In genomic region chr17:83124871-83125514, GRCh38 we compare ENCODE assay signal across 13 cellular contexts. TPM values are rescaled to one million over a fixed set of nuclear protein-coding genes. Genes with fewer than 3 reads are reported as not detected.
DNase-seq lines count a peak whose midpoint lies in the region; ATAC-seq, FAIRE-seq and TF ChIP-seq lines count a peak whose summit lies in the region.
"Had no signal": no experiment of that assay in that cellular context is flagged by ENCODE, and none has a peak within 500 bp of the region (broad histone marks: within the 10 kb centered on the region; RNA-seq: fewer than 3 reads in every experiment).

No MANE protein-coding gene starts in this region.

- H3K27ac ChIP-seq in osteoblast (ENCODE audit: low read depth, low read length) = no peak overlapping the region

- no peaks in the 10 kb centered on the region for H3K79me2 ChIP-seq in osteoblast (ENCODE audit: insufficient read depth, low read length)

- peak overlapping the region; percentile 54 for H3K27ac Mint-ChIP-seq in activated naive CD8-positive, alpha-beta T cell treated with anti-CD3 and anti-CD28 coated beads, Interleukin-2, amount 50 U/mL, for 24 hours
- H3K27ac Mint-ChIP-seq in osteocyte (ENCODE audit: unreplicated experiment) = no peak overlapping the region

- no peaks in the 10 kb centered on the region for H3K9me3 Mint-ChIP-seq in activated naive CD8-positive, alpha-beta T cell treated with anti-CD3 and anti-CD28 coated beads, Interleukin-2, amount 50 U/mL, for 24 hours
- H3K9me3 Mint-ChIP-seq in osteocyte (ENCODE audit: unreplicated experiment) = no peaks in the 10 kb centered on the region

- H3K4me2 ChIP-seq in osteoblast (ENCODE audit: insufficient read depth, low read length) = peak overlapping the region; percentile 50

- H3K27me3 ChIP-seq in H7 (ENCODE audit: control insufficient read depth, insufficient read depth, low read length) = peaks cover 11% of the 10 kb centered on the region
- peaks cover 29% of the 10 kb centered on the region for H3K27me3 ChIP-seq in osteoblast (ENCODE audit: insufficient read depth, low read length)

- peak overlapping the region; percentile 3 for H2AFZ ChIP-seq in osteoblast (ENCODE audit: low read length)

- FAIRE-seq in H54 (lab: Jason Lieb, UNC) = no peak
- FAIRE-seq: GM18507, small intestine had no signal

- H3K4me1 Mint-ChIP-seq in activated naive CD8-positive, alpha-beta T cell treated with anti-CD3 and anti-CD28 coated beads, Interleukin-2, amount 50 U/mL, for 24 hours = peaks cover 28% of the 10 kb centered on the region
- H3K4me1 Mint-ChIP-seq in osteocyte (ENCODE audit: unreplicated experiment) = peaks cover 16% of the 10 kb centered on the region

- peaks cover 2% of the 10 kb centered on the region for H4K20me1 ChIP-seq in osteoblast (ENCODE audit: insufficient read depth, low read length)

- peak; percentile 46 for DNase-seq in H7
- DNase-seq in MV-4-11 (lab: John Stamatoyannopoulos, UW) = peak; percentile 73
- no peak for DNase-seq in activated naive CD8-positive, alpha-beta T cell treated with anti-CD3 and anti-CD28 coated beads, Interleukin-2, amount 50 U/mL, for 24 hours
- peak; percentile 34 for DNase-seq in osteoblast (ENCODE audit: insufficient read length, low spot score, missing footprints)
- no peak for DNase-seq in NCI-H345 treated with DMSO at 0.1 percent for 48 hours (lab: John Stamatoyannopoulos, UW; ENCODE audit: unreplicated experiment)
- DNase-seq in osteocyte (ENCODE audit: extremely low spot score, unreplicated experiment) = no peak
- DNase-seq in H54 (ENCODE audit: insufficient read length, low spot score) = no peak
- DNase-seq: activated CD4-positive, CD25-positive, alpha-beta regulatory T cell; DND-41; NCI-H1930 had no signal

- H3K36me3 ChIP-seq in H7 (replicated peaks; ENCODE audit: control insufficient read depth, insufficient read depth, low read length) (no peaks in the 10 kb centered on the region), osteoblast (ENCODE audit: insufficient read depth, low read length) (no peaks in the 10 kb centered on the region)

- TF ChIP-seq CTCF in osteoblast (IDR thresholded peaks at IDR 0.05; ENCODE audit: extremely low read depth, low read depth, low read length) (no peak), osteocyte (IDR thresholded peaks at IDR 0.05) (no peak)

- peaks cover 6% of the 10 kb centered on the region for H3K4me1 ChIP-seq in osteoblast (ENCODE audit: insufficient read depth, low read length)

- peak overlapping the region; percentile 21 for H3K4me3 Mint-ChIP-seq in activated naive CD8-positive, alpha-beta T cell treated with anti-CD3 and anti-CD28 coated beads, Interleukin-2, amount 50 U/mL, for 24 hours
- no peak overlapping the region for H3K4me3 Mint-ChIP-seq in osteocyte (ENCODE audit: unreplicated experiment)

- H3K9me3 ChIP-seq in osteoblast (ENCODE audit: low read depth, low read length) = no peaks in the 10 kb centered on the region

- peaks cover 44% of the 10 kb centered on the region for H3K27me3 Mint-ChIP-seq in activated naive CD8-positive, alpha-beta T cell treated with anti-CD3 and anti-CD28 coated beads, Interleukin-2, amount 50 U/mL, for 24 hours
- peaks cover 23% of the 10 kb centered on the region for H3K27me3 Mint-ChIP-seq in osteocyte (ENCODE audit: unreplicated experiment)

- ATAC-seq in activated naive CD8-positive, alpha-beta T cell treated with anti-CD3 and anti-CD28 coated beads, Interleukin-2, amount 50 U/mL, for 24 hours = no peak
- no peak for ATAC-seq in GM19351 (IDR thresholded peaks at IDR 0.05; ENCODE audit: unreplicated experiment)

- H3K36me3 Mint-ChIP-seq in activated naive CD8-positive, alpha-beta T cell treated with anti-CD3 and anti-CD28 coated beads, Interleukin-2, amount 50 U/mL, for 24 hours (ENCODE audit: low read depth) = no peaks in the 10 kb centered on the region
- peaks cover 6% of the 10 kb centered on the region for H3K36me3 Mint-ChIP-seq in osteocyte (ENCODE audit: unreplicated experiment)

- TF ChIP-seq POLR2A in H54 (IDR thresholded peaks at IDR 0.05; ENCODE audit: low read depth, low read length) = no peak

- no peak overlapping the region for H3K4me3 ChIP-seq in H7 (ENCODE audit: insufficient read depth, low read depth, low read length)
- no peak overlapping the region for H3K4me3 ChIP-seq in osteoblast (ENCODE audit: insufficient read depth, low read length)

RNA-seq across cellular contexts. Expression of gene METRNL, which starts 45.6 kb away (rescaled TPM):
- 26.6 and 32.0 TPM in 2 replicates for total RNA-seq in H7 (2014; rRNA removed; shearing (Covaris generic))
- total RNA-seq in osteoblast = 137 and 140 TPM in 2 replicates
- total RNA-seq in osteocyte = 214 and 217 TPM in 2 replicates

Comparison
In these comparisons a context has a peak if more than half of its experiments do, and no peak if none do; other contexts are left out.
1. DNase-seq: peak in H7 (single experiment), MV-4-11 (single experiment) and osteoblast (single experiment); none in activated naive CD8-positive, alpha-beta T cell treated with anti-CD3 and anti-CD28 coated beads, Interleukin-2, amount 50 U/mL, for 24 hours (single experiment), NCI-H345 treated with DMSO at 0.1 percent for 48 hours (single experiment), osteocyte (single experiment) and H54 (single experiment).